8 cellular contexts compared by ENCODE assay signal in genomic region chr5:151092750-151093149, GRCh38. TPM values are rescaled to one million over a fixed set of nuclear protein-coding genes. Genes with fewer than 3 reads are reported as not detected.
DNase-seq lines count a peak whose midpoint lies in the region; ATAC-seq and TF ChIP-seq lines count a peak whose summit lies in the region.

No MANE protein-coding gene starts in this region.

- H3K27ac ChIP-seq in OCI-LY7 (ENCODE audit: low read depth, low read length, poor library complexity, severe bottlenecking) (no peak overlapping the region), coronary artery (peak overlapping the region in 1 of 2 donors; percentile 56)

- no peaks in the 10 kb centered on the region for H3K79me2 ChIP-seq in OCI-LY7 (ENCODE audit: insufficient read depth, low read depth, low read length)

- DNase-seq in EL (peak; percentile 89), OCI-LY7 (ENCODE audit: low spot score) (no peak), renal cortical epithelial cell (ENCODE audit: low read depth) (peak; percentile 87), ecto neural progenitor cell (ENCODE audit: low spot score) (no peak), midbrain (lab: John Stamatoyannopoulos, UW) (no peak), coronary artery (ENCODE audit: low spot score) (no peak)

- no TSS peak for BruUV-seq in OCI-LY7 (replicated peaks; lab: Mats Ljungman, UMichigan)

- no peaks in the 10 kb centered on the region for H3K36me3 Mint-ChIP-seq in dendritic cell treated with granulocyte-macrophage colony-stimulating factor and Interleukin-4, amounts not matched to agents 40 ng/mL and 50 ng/mL, for 4 days (ENCODE audit: low read depth)

- H3K27ac Mint-ChIP-seq in dendritic cell treated with granulocyte-macrophage colony-stimulating factor and Interleukin-4, amounts not matched to agents 40 ng/mL and 50 ng/mL, for 4 days: peak overlapping the region; percentile 36

- H3K9me3 Mint-ChIP-seq in dendritic cell treated with granulocyte-macrophage colony-stimulating factor and Interleukin-4, amounts not matched to agents 40 ng/mL and 50 ng/mL, for 4 days: no peaks in the 10 kb centered on the region

- no peaks in the 10 kb centered on the region for H3K36me3 ChIP-seq in OCI-LY7 (ENCODE audit: insufficient read depth, low read length)

- intact Hi-C loops in OCI-LY7 (cut with micrococcal nuclease; ENCODE audit: unreplicated experiment): no loop called here
- intact Hi-C loops in dendritic cell treated with granulocyte-macrophage colony-stimulating factor and Interleukin-4, amounts not matched to agents 40 ng/mL and 50 ng/mL, for 4 days (cut with micrococcal nuclease): loop anchor here (1.0 kb wide), 1 partner anchor 7 kb away; no protein-coding TSS in a partner anchor

- peaks cover 91% of the 10 kb centered on the region for H3K4me1 Mint-ChIP-seq in dendritic cell treated with granulocyte-macrophage colony-stimulating factor and Interleukin-4, amounts not matched to agents 40 ng/mL and 50 ng/mL, for 4 days (ENCODE audit: low read depth)

- no peak overlapping the region for H3K4me3 Mint-ChIP-seq in dendritic cell treated with granulocyte-macrophage colony-stimulating factor and Interleukin-4, amounts not matched to agents 40 ng/mL and 50 ng/mL, for 4 days

- H3K27me3 Mint-ChIP-seq in dendritic cell treated with granulocyte-macrophage colony-stimulating factor and Interleukin-4, amounts not matched to agents 40 ng/mL and 50 ng/mL, for 4 days: no peaks in the 10 kb centered on the region

- no peaks in the 10 kb centered on the region for H3K9me2 ChIP-seq in OCI-LY7 (ENCODE audit: insufficient read depth, low read length)

- CTCF ChIA-PET in OCI-LY7 (lab: Charles Lee; ENCODE audit: unreplicated experiment): interaction anchor here (1.1 kb wide), 1 partner anchor 24 kb away, joined by 3 read pairs; no protein-coding TSS in a partner anchor

- no peak overlapping the region; the same call in 1 of the 2 replicates for H2AFZ ChIP-seq in OCI-LY7 (ENCODE audit: low read length)

- H3K4me2 ChIP-seq in OCI-LY7 (ENCODE audit: low read length): peak overlapping the region; percentile 33; the same call in 1 of the 2 replicates

- H3K9me3 ChIP-seq in OCI-LY7 (ENCODE audit: low read length): no peaks in the 10 kb centered on the region

- H3K4me3 ChIP-seq in OCI-LY7 (ENCODE audit: low read depth, low read length, poor library complexity, severe bottlenecking) (no peak overlapping the region), coronary artery (no peak overlapping the region)

- no peak for ATAC-seq in GM18498 (IDR thresholded peaks at IDR 0.05; ENCODE audit: unreplicated experiment)

- no peaks in the 10 kb centered on the region for H4K20me1 ChIP-seq in OCI-LY7 (ENCODE audit: insufficient read depth, low read length)

- TF ChIP-seq CTCF in OCI-LY7 (conservative IDR thresholded peaks at IDR 0.05; ENCODE audit: low read length): no peak
- TF ChIP-seq CTCF in coronary artery (IDR thresholded peaks at IDR 0.05): no peak

- peaks cover 30% of the 10 kb centered on the region for H3K4me1 ChIP-seq in OCI-LY7 (ENCODE audit: insufficient read depth, low read length, poor library complexity, severe bottlenecking)

- POLR2A ChIA-PET in OCI-LY7 (lab: Charles Lee): interaction anchor here (0.7 to 1.2 kb wide), 3 partner anchors 10 to 30 kb away, joined by 3 to 4 read pairs (median 3); no protein-coding TSS in a partner anchor

RNA-seq across cellular contexts. Expression of gene TNIP1, which starts 11.9 kb away (rescaled TPM):
- total RNA-seq in OCI-LY7 (2014; rRNA removed; shearing (Covaris generic)): 51.4 and 55.9 TPM in 2 replicates
- total RNA-seq in OCI-LY7 (2022) (76.3 and 77.5 TPM in 2 replicates), renal cortical epithelial cell (402 and 506 TPM in 2 replicates)

Comparison
In these comparisons a context has a peak if more than half of its experiments do, and no peak if none do; other contexts are left out.
1. DNase-seq: peak in EL (single experiment) and renal cortical epithelial cell (single experiment); none in OCI-LY7 (single experiment), ecto neural progenitor cell (single experiment), midbrain (single experiment) and coronary artery (single experiment).